Comparison of ENCODE assay signal across 16 cellular contexts in the genomic region with DNA sequence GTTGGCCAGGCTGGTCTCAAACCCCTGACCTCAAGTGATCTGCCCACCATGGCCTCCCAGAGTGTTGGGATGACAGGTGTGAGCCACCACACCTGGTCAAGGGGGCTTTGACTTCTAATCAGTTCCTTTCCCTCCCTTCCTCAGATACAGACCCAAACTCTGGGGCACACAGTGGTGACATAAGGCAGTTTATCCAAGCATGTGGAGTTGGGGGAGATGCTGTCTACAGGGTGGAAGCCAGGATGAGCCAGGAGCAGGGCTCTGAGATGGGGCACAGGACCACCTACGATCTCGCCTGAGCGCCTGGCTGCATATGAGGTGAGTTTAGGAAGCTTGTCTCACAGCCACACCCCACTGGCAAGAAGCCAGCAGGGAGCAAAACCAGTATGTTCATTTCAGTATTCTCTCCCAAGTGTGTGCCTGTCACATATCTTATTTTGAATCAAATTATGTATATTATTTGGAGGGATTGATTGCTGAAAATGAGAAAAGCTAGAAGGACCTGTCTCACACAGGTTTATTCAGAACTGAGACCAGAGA.
A peak's percentile ranks its signal among the peaks of the same experiment; 100 is the strongest.
DNase-seq lines count a peak whose midpoint lies in the region; ATAC-seq and TF ChIP-seq lines count a peak whose summit lies in the region.
"Had no signal": no experiment of that assay in that cellular context is flagged by ENCODE, and none has a peak within 500 bp of the region (broad histone marks: within the 10 kb centered on the region; RNA-seq: fewer than 3 reads in every experiment).

No MANE protein-coding gene starts in this region.

- DNase-seq in DMS 273 (lab: John Stamatoyannopoulos, UW; ENCODE audit: unreplicated experiment) (peak; percentile 14), DMS 273 treated with DMSO at 0.1 percent for 48 hours (lab: John Stamatoyannopoulos, UW) (no peak), SW480 (ENCODE audit: low spot score) (peak; percentile 17), islet precursor cell (peak; percentile 33), stomach (peak; percentile 57), SKM-1 treated with dmso at 0.1 percent for 144 hours (lab: John Stamatoyannopoulos, UW; ENCODE audit: unreplicated experiment) (no peak)
- no peak for DNase-seq in stimulated activated effector memory CD8-positive, alpha-beta T cell treated with anti-CD3 and anti-CD28 coated beads, Interleukin-12 subunit alpha, Interleukin-12 subunit beta, amount 100 ng/mL, for 72 hours (ENCODE audit: low spot score in 2 of 2)
- DNase-seq: CD8-positive, alpha-beta memory T cell; DMS153; IMR-90; NCI-H1436 treated with DMSO at 0.1 percent for 48 hours; RPMI8226; SJCRH30 had no signal

- H3K4me3 Mint-ChIP-seq in stimulated activated effector memory CD8-positive, alpha-beta T cell treated with anti-CD3 and anti-CD28 coated beads, Interleukin-12 subunit alpha, Interleukin-12 subunit beta, amount 100 ng/mL, for 72 hours: no peak overlapping the region
- H3K4me3 Mint-ChIP-seq: CD8-positive, alpha-beta memory T cell had no signal

- intact Hi-C loops in stomach (cut with DNase I; ENCODE audit: low total_unique reads): no loop called here

- peaks cover 5 to 22% (median 13%) of the 10 kb centered on the region in 4 donors for H3K4me1 ChIP-seq in stomach
- H3K4me1 ChIP-seq: BLaER1 had no signal

- 33 to 89% (median 46%) methylated on average over 2 to 3 of the region's 3 CpGs for WGBS in stomach, 5 donors

- no peak overlapping the region for H3K27ac Mint-ChIP-seq in stimulated activated effector memory CD8-positive, alpha-beta T cell treated with anti-CD3 and anti-CD28 coated beads, Interleukin-12 subunit alpha, Interleukin-12 subunit beta, amount 100 ng/mL, for 72 hours
- H3K27ac Mint-ChIP-seq: CD8-positive, alpha-beta memory T cell had no signal

- H3K9me3 Mint-ChIP-seq in stimulated activated effector memory CD8-positive, alpha-beta T cell treated with anti-CD3 and anti-CD28 coated beads, Interleukin-12 subunit alpha, Interleukin-12 subunit beta, amount 100 ng/mL, for 72 hours: no peaks in the 10 kb centered on the region

- no peak for TF ChIP-seq POLR2A in stomach (IDR thresholded peaks at IDR 0.05)

- no peaks in the 10 kb centered on the region for H3K36me3 ChIP-seq in stomach
- H3K36me3 ChIP-seq: BLaER1, SJCRH30 had no signal

- no peak for TF ChIP-seq EP300 in stomach (IDR thresholded peaks at IDR 0.05)

- no peak overlapping the region for H3K4me3 ChIP-seq in stomach
- H3K4me3 ChIP-seq: BLaER1, SJCRH30 had no signal

- H3K36me3 Mint-ChIP-seq in stimulated activated effector memory CD8-positive, alpha-beta T cell treated with anti-CD3 and anti-CD28 coated beads, Interleukin-12 subunit alpha, Interleukin-12 subunit beta, amount 100 ng/mL, for 72 hours: no peaks in the 10 kb centered on the region
- H3K36me3 Mint-ChIP-seq: CD8-positive, alpha-beta memory T cell had no signal

- H3K4me1 Mint-ChIP-seq in stimulated activated effector memory CD8-positive, alpha-beta T cell treated with anti-CD3 and anti-CD28 coated beads, Interleukin-12 subunit alpha, Interleukin-12 subunit beta, amount 100 ng/mL, for 72 hours: no peaks in the 10 kb centered on the region
- H3K4me1 Mint-ChIP-seq: CD8-positive, alpha-beta memory T cell had no signal

- ATAC-seq in HG02642 (IDR thresholded peaks at IDR 0.05; ENCODE audit: poor library complexity, unreplicated experiment): no peak
- ATAC-seq in stimulated activated effector memory CD8-positive, alpha-beta T cell treated with anti-CD3 and anti-CD28 coated beads, Interleukin-12 subunit alpha, Interleukin-12 subunit beta, amount 100 ng/mL, for 72 hours: no peak

- H3K9me3 ChIP-seq in stomach: no peaks in the 10 kb centered on the region
- H3K9me3 ChIP-seq: BLaER1, SJCRH30 had no signal

- H3K27ac ChIP-seq in stomach: no peak overlapping the region
- H3K27ac ChIP-seq: 22Rv1, BLaER1, SJCRH30 had no signal

- H3K27me3 ChIP-seq in stomach: peaks cover 0 to 4% (median 0%) of the 10 kb centered on the region in 3 donors
- H3K27me3 ChIP-seq: BLaER1, SJCRH30 had no signal

- no peak for TF ChIP-seq CTCF in stomach (IDR thresholded peaks at IDR 0.05)

Comparison
In these comparisons a context has a peak if more than half of its experiments do, and no peak if none do; other contexts are left out.
1. DNase-seq: peak in DMS 273 (single experiment), SW480 (single experiment), islet precursor cell (single experiment) and stomach (single experiment); none in DMS 273 treated with DMSO at 0.1 percent for 48 hours (single experiment), SKM-1 treated with dmso at 0.1 percent for 144 hours (single experiment) and stimulated activated effector memory CD8-positive, alpha-beta T cell treated with anti-CD3 and anti-CD28 coated beads, Interleukin-12 subunit alpha, Interleukin-12 subunit beta, amount 100 ng/mL, for 72 hours (0 of 2).